Comparison of ENCODE assay signal across 8 cellular contexts in the genomic region with DNA sequence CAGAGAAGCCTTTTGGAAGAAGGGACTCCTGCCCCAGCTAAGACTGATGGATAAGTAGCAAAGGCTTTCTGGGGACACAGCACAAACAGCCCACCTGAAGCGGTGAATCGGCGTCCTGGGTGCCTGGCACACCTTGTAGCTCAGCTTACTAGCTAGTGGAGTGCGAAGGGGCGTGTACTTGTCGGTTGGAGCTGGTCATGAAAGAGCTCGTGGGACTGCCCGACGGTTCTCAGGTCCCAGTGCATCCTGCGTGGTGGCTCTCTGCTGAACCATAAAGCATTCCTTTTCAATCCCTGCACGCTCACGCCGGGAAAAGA. TPM values are rescaled to one million over a fixed set of nuclear protein-coding genes. Genes with fewer than 3 reads are reported as not detected.
DNase-seq lines count a peak whose midpoint lies in the region; ATAC-seq and TF ChIP-seq lines count a peak whose summit lies in the region.

No MANE protein-coding gene starts in this region.

- DNase-seq in AG04449 (ENCODE audit: low read depth, low spot score) (no peak), SK-N-MC (ENCODE audit: low read depth, low spot score) (no peak), fibroblast of the aortic adventitia (ENCODE audit: low read depth) (no peak), sciatic nerve (ENCODE audit: low spot score) (no peak), GF-D8 (lab: John Stamatoyannopoulos, UW) (no peak), NCI-H2227 treated with DMSO at 0.1 percent for 48 hours (lab: John Stamatoyannopoulos, UW) (no peak)

- POLR2A ChIA-PET in AG04449 (lab: Yijun Ruan, JAX), result no interaction called here

- ATAC-seq in GM18861 (IDR thresholded peaks at IDR 0.05; ENCODE audit: unreplicated experiment), result peak; percentile 15
- peak; percentile 9 for ATAC-seq in HG03060 (IDR thresholded peaks at IDR 0.05; ENCODE audit: low read depth, unreplicated experiment)
- ATAC-seq in sciatic nerve, result peak; percentile 54

- peak overlapping the region; percentile 79 for H3K4me3 ChIP-seq in AG04449 (ENCODE audit: low read depth, low read length)
- peak overlapping the region; percentile 87 for H3K4me3 ChIP-seq in SK-N-MC
- peak overlapping the region; percentile 79 for H3K4me3 ChIP-seq in fibroblast of the aortic adventitia (ENCODE audit: low read depth, low read length)

- intact Hi-C loops in sciatic nerve (cut with DNase I), result no loop called here

- H3K27ac ChIP-seq in SK-N-MC, result no peak overlapping the region

- no peak for TF ChIP-seq CTCF in AG04449 (IDR thresholded peaks at IDR 0.05; ENCODE audit: insufficient read depth, low read length, missing control alignments)
- no peak for TF ChIP-seq CTCF in fibroblast of the aortic adventitia (IDR thresholded peaks at IDR 0.05; ENCODE audit: insufficient read depth, low read length)

- CTCF ChIA-PET in AG04449 (lab: Yijun Ruan, JAX), result interaction anchor here (1.3 to 9.1 kb wide), 4 partner anchors 10 to 59 kb away, joined by 3 to 68 read pairs (median 36); no protein-coding TSS in a partner anchor

- H3K36me3 ChIP-seq in SK-N-MC (ENCODE audit: insufficient read depth, low read length), result no peaks in the 10 kb centered on the region

- H3K9me3 ChIP-seq in SK-N-MC (ENCODE audit: low read depth, low read length), result no peaks in the 10 kb centered on the region

- H3K9ac ChIP-seq in SK-N-MC (ENCODE audit: insufficient read length), result peak overlapping the region; percentile 38

RNA-seq across cellular contexts. Expression of gene UVRAG, which starts 0.7 kb away (rescaled TPM):
- 21.6 and 53.6 TPM in 2 replicates for total RNA-seq in fibroblast of the aortic adventitia (ENCODE audit: low replicate concordance)
- 39.2 TPM for total RNA-seq in sciatic nerve

RNA-seq across cellular contexts. Expression of gene DGAT2, which starts 45.7 kb away (rescaled TPM):
- total RNA-seq in fibroblast of the aortic adventitia (ENCODE audit: low replicate concordance) (0.16 and 13.4 TPM in 2 replicates), sciatic nerve (20.3 TPM)
